In the genomic region with DNA sequence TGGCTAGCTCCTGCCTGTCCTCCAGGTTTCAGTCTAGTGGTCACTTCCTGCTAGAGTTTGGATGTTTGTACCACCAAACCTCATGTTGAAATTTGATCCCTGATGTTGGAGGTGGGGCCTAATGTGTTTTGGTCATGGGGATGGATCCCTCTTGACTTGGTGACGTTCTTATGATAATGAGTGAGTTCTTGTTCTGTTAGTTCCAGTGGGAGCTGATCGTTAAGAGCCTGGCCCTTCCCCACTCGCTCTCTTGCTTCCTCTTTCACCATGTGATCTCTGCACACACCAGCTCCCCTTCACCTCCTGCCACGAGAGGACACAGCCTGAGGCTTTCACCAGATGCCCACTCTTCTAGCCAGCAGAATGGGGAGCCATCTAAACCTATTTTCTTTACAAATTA, we compare ENCODE assay signal across 18 cellular contexts.
DNase-seq lines count a peak whose midpoint lies in the region; ATAC-seq and TF ChIP-seq lines count a peak whose summit lies in the region.
"Had no signal": no experiment of that assay in that cellular context is flagged by ENCODE, and none has a peak within 500 bp of the region (broad histone marks: within the 10 kb centered on the region; RNA-seq: fewer than 3 reads in every experiment).

No MANE protein-coding gene starts in this region.

- H3F3A ChIP-seq in MM.1S (ENCODE audit: insufficient read depth, low read length) = no peaks in the 10 kb centered on the region
- H3F3A ChIP-seq in PC-3 (ENCODE audit: low read length, unreplicated experiment) = no peaks in the 10 kb centered on the region

- H4K20me1 ChIP-seq in MM.1S (ENCODE audit: insufficient read depth, low read length) (no peaks in the 10 kb centered on the region), PC-3 (ENCODE audit: low read length) (no peaks in the 10 kb centered on the region)
- H4K20me1 ChIP-seq: BLaER1 had no signal

- no peaks in the 10 kb centered on the region for H3K27me3 ChIP-seq in MM.1S (replicated peaks; ENCODE audit: insufficient read depth, low read length)
- H3K27me3 ChIP-seq in SJCRH30 = no peaks in the 10 kb centered on the region
- H3K27me3 ChIP-seq in lower lobe of right lung (ENCODE audit: low read depth) = no peaks in the 10 kb centered on the region
- H3K27me3 ChIP-seq in PC-3 (ENCODE audit: low read length) = no peaks in the 10 kb centered on the region
- H3K27me3 ChIP-seq: BLaER1, esophagus squamous epithelium had no signal

- CTCF ChIA-PET in PC-3 (lab: Charles Lee) = no interaction called here

- TF ChIP-seq CTCF in MM.1S (IDR thresholded peaks at IDR 0.05; ENCODE audit: low read length) (no peak), lower lobe of right lung (IDR thresholded peaks at IDR 0.05) (no peak), PC-3 (conservative IDR thresholded peaks at IDR 0.05; ENCODE audit: low read depth, low read length) (no peak)

- H3K27ac ChIP-seq in MM.1S (ENCODE audit: low read length) (no peak overlapping the region), SJCRH30 (no peak overlapping the region), lower lobe of right lung (no peak overlapping the region), PC-3 (ENCODE audit: low read length) (no peak overlapping the region)
- H3K27ac ChIP-seq: BLaER1, esophagus squamous epithelium, KMS-11 had no signal

- H3K4me3 ChIP-seq in MM.1S (ENCODE audit: low read length) (no peak overlapping the region), SJCRH30 (no peak overlapping the region), lower lobe of right lung (no peak overlapping the region), PC-3 (ENCODE audit: low read length) (no peak overlapping the region)
- H3K4me3 ChIP-seq: BLaER1, esophagus squamous epithelium had no signal

- H2AFZ ChIP-seq in MM.1S (ENCODE audit: low read length) = peak overlapping the region; percentile 33; the same call in 1 of the 2 replicates
- H2AFZ ChIP-seq in PC-3 (ENCODE audit: low read length) = no peak overlapping the region

- H3K79me2 ChIP-seq in MM.1S (ENCODE audit: low read length) (no peaks in the 10 kb centered on the region), PC-3 (ENCODE audit: low read length) (no peaks in the 10 kb centered on the region)

- no peak for DNase-seq in MM.1S
- DNase-seq in SJCRH30 = peak; percentile 1 to 9
- DNase-seq in lower lobe of right lung = peak; percentile 47
- DNase-seq in AG20443 (ENCODE audit: low spot score) = no peak
- DNase-seq in PC-3 = no peak
- DNase-seq: activated CD4-positive, CD25-positive, alpha-beta regulatory T cell; activated CD8-positive, alpha-beta memory T cell treated with anti-CD3 and anti-CD28 coated beads, Interleukin-2, amount 50 U/mL, for 4 hours; activated naive CD4-positive, alpha-beta T cell treated with anti-CD3 and anti-CD28 coated beads, Interleukin-2, amount 10 ng/mL, durations not matched to agents 7 days and 5 days; dermis blood vessel endothelial cell; esophagus squamous epithelium; NCI-H2081; posterior cingulate gyrus; stimulated activated CD4-positive, alpha-beta T cell treated with anti-CD3 and anti-CD28 coated beads, Interleukin-12 subunit alpha, Interleukin-12 subunit beta, amount 100 ng/mL, for 4 hours had no signal

- POLR2A ChIA-PET in PC-3 (lab: Charles Lee; ENCODE audit: unreplicated experiment) = no interaction called here

- H3K36me3 ChIP-seq in MM.1S (replicated peaks; ENCODE audit: insufficient read depth, low read length) = no peaks in the 10 kb centered on the region
- H3K36me3 ChIP-seq in SJCRH30 = no peaks in the 10 kb centered on the region
- no peaks in the 10 kb centered on the region for H3K36me3 ChIP-seq in lower lobe of right lung
- H3K36me3 ChIP-seq in PC-3 (ENCODE audit: low read depth, low read length) = no peaks in the 10 kb centered on the region
- H3K36me3 ChIP-seq: BLaER1, esophagus squamous epithelium had no signal

- ATAC-seq in GM19351 (IDR thresholded peaks at IDR 0.05; ENCODE audit: unreplicated experiment) = peak; percentile 69
- ATAC-seq in lower lobe of right lung = peak in 1 of 2 donors; percentile 29
- ATAC-seq in GM21529 (IDR thresholded peaks at IDR 0.05; ENCODE audit: unreplicated experiment) = no peak
- no peak for ATAC-seq in GM21619 (IDR thresholded peaks at IDR 0.05; ENCODE audit: unreplicated experiment)
- no peak for ATAC-seq in PC-3

- H3K4me1 ChIP-seq in MM.1S (ENCODE audit: low read length) (peaks cover 7% of the 10 kb centered on the region), SJCRH30 (no peaks in the 10 kb centered on the region), lower lobe of right lung (no peaks in the 10 kb centered on the region), PC-3 (ENCODE audit: insufficient read depth, low read length) (no peaks in the 10 kb centered on the region)
- H3K4me1 ChIP-seq: BLaER1, esophagus squamous epithelium had no signal

- no peak overlapping the region for H3K9ac ChIP-seq in MM.1S (ENCODE audit: low read length)
- H3K9ac ChIP-seq in PC-3 (ENCODE audit: low read length) = no peak overlapping the region
- H3K9ac ChIP-seq: BLaER1, KMS-11 had no signal

- BruUV-seq in PC-3 (replicated peaks; lab: Mats Ljungman, UMichigan) = no TSS peak

- H3K9me3 ChIP-seq in MM.1S (replicated peaks; ENCODE audit: insufficient read depth, low read length) (no peaks in the 10 kb centered on the region), SJCRH30 (replicated peaks) (no peaks in the 10 kb centered on the region), lower lobe of right lung (no peaks in the 10 kb centered on the region), PC-3 (ENCODE audit: low read length) (no peaks in the 10 kb centered on the region)
- H3K9me3 ChIP-seq: BLaER1, esophagus squamous epithelium had no signal

- no peak overlapping the region for H3K4me2 ChIP-seq in MM.1S (ENCODE audit: low read depth, low read length)
- H3K4me2 ChIP-seq in PC-3 (ENCODE audit: low read length) = no peak overlapping the region
- H3K4me2 ChIP-seq: BLaER1, KMS-11 had no signal

- H3K9me2 ChIP-seq in MM.1S (replicated peaks; ENCODE audit: insufficient read depth, low read length) (no peaks in the 10 kb centered on the region), PC-3 (replicated peaks; ENCODE audit: low read length) (no peaks in the 10 kb centered on the region)

- intact Hi-C loops in lower lobe of right lung (cut with DNase I) (no loop called here), PC-3 (cut with micrococcal nuclease) (no loop called here)

Comparison
In these comparisons a context has a peak if more than half of its experiments do, and no peak if none do; other contexts are left out.
1. DNase-seq: peak in SJCRH30 (2 of 2) and lower lobe of right lung (single experiment); none in MM.1S (single experiment), AG20443 (single experiment) and PC-3 (single experiment).